Comparison of ENCODE assay signal across 13 cellular contexts in the genomic region with DNA sequence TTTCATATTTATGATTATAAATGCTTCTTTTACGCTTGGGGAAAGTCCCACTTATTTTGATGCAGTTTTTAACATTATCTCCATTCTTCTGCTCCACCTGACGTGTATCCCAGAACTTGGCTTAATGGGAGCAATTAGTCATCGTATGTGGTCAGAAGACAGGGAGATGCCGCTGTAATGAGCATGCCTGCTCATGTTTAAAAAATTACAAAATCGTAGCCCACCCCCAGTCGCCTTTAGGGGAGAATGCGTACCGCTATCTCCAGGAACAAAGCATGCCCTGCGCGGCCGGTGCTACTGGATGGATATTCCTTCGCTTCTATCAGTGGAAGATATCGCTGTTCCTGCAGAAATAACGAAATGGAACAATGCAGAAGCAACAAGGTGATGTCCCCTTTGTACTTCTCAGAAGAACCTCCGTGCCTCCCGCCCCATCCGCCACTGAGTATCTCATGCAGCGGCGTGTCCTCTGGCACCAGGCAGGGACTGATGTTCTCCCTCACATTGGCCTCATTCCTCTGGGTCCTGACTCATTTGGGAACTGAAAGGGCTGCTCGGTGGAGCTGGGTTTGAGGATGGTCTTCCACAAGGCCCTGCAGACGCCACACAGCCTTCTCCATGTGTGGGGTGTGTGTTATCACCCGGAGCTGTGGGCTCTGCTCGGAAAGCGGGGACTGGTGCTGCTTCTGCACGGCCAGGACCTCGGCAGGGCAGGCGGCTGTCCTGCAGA.
DNase-seq lines count a peak whose midpoint lies in the region; ATAC-seq, FAIRE-seq and TF ChIP-seq lines count a peak whose summit lies in the region.
"Had no signal": no experiment of that assay in that cellular context is flagged by ENCODE, and none has a peak within 500 bp of the region (broad histone marks: within the 10 kb centered on the region; RNA-seq: fewer than 3 reads in every experiment).

No MANE protein-coding gene starts in this region.

- H3K27ac Mint-ChIP-seq in HFFc6: peak overlapping the region; percentile 90
- H3K27ac Mint-ChIP-seq in natural killer cell: no peak overlapping the region
- H3K27ac Mint-ChIP-seq in progenitor cell of endocrine pancreas: no peak overlapping the region

- H3K9me3 Mint-ChIP-seq in HFFc6: no peaks in the 10 kb centered on the region
- H3K9me3 Mint-ChIP-seq in natural killer cell: no peaks in the 10 kb centered on the region
- no peaks in the 10 kb centered on the region for H3K9me3 Mint-ChIP-seq in progenitor cell of endocrine pancreas (ENCODE audit: low read depth)

- DNase-seq in AG08396 (ENCODE audit: low spot score): peak; percentile 82
- peak; percentile 91 for DNase-seq in HFFc6
- DNase-seq in astrocyte of the hippocampus (ENCODE audit: low read depth, low spot score): peak; percentile 92
- DNase-seq in kidney: peak; percentile 22
- DNase-seq in natural killer cell: no peak
- DNase-seq in GM19238 (ENCODE audit: insufficient read length, low spot score): no peak
- DNase-seq in OCI-M1 (lab: John Stamatoyannopoulos, UW): no peak
- DNase-seq in progenitor cell of endocrine pancreas (ENCODE audit: low spot score, unreplicated experiment): no peak
- DNase-seq: body of pancreas, erythroblast, NCI-H2171 had no signal

- no peak overlapping the region for H3K9ac ChIP-seq in kidney (ENCODE audit: low read length in 2 of 2)

- no peaks in the 10 kb centered on the region for H3K9me3 ChIP-seq in kidney (ENCODE audit: control insufficient read depth in 1 of 2, low read length in 2 of 2)
- H3K9me3 ChIP-seq: body of pancreas had no signal

- TF ChIP-seq CTCF in HFFc6 (IDR thresholded peaks at IDR 0.05): no peak
- no peak for TF ChIP-seq CTCF in kidney (IDR thresholded peaks at IDR 0.05; ENCODE audit: borderline replicate concordance, extremely low read depth, insufficient read depth)
- no peak for TF ChIP-seq CTCF in natural killer cell (IDR thresholded peaks at IDR 0.05)
- no peak for TF ChIP-seq CTCF in progenitor cell of endocrine pancreas (IDR thresholded peaks at IDR 0.05; ENCODE audit: unreplicated experiment)

- intact Hi-C loops in kidney (cut with DNase I) (no loop called here), natural killer cell (cut with micrococcal nuclease) (no loop called here)

- no peaks in the 10 kb centered on the region for H3K36me3 ChIP-seq in kidney (ENCODE audit: control insufficient read depth in 1 of 2, insufficient read depth in 2 of 2, low read length in 2 of 2)

- H3K4me3 Mint-ChIP-seq in HFFc6 (peak overlapping the region; percentile 84; the same call in 1 of the 2 replicates), natural killer cell (no peak overlapping the region), progenitor cell of endocrine pancreas (ENCODE audit: low read depth) (no peak overlapping the region)

- no peak overlapping the region for H3K27ac ChIP-seq in kidney (ENCODE audit: low read depth in 2 of 2, low read length in 2 of 2)
- H3K27ac ChIP-seq: body of pancreas had no signal

- H3K4me1 ChIP-seq in kidney (ENCODE audit: control insufficient read depth in 1 of 2, insufficient read depth in 1 of 2, low read depth in 1 of 2, low read length in 2 of 2): no peaks in the 10 kb centered on the region
- H3K4me1 ChIP-seq: body of pancreas had no signal

- no peak for FAIRE-seq in kidney (lab: Jason Lieb, UNC)
- FAIRE-seq: H1, islet of Langerhans had no signal

- peaks cover 60% of the 10 kb centered on the region for H3K4me1 Mint-ChIP-seq in HFFc6 (ENCODE audit: low read depth)
- peaks cover 0 to 9% of the 10 kb centered on the region in 2 donors for H3K4me1 Mint-ChIP-seq in natural killer cell
- H3K4me1 Mint-ChIP-seq in progenitor cell of endocrine pancreas (ENCODE audit: low read depth): no peaks in the 10 kb centered on the region

- H3K27me3 Mint-ChIP-seq in HFFc6 (ENCODE audit: insufficient read depth) (no peaks in the 10 kb centered on the region), natural killer cell (ENCODE audit: low read depth in 2 of 2) (no peaks in the 10 kb centered on the region), progenitor cell of endocrine pancreas (peaks cover 5% of the 10 kb centered on the region)

- no peak for ATAC-seq in natural killer cell
- ATAC-seq: body of pancreas had no signal

- no peak overlapping the region for H3K4me3 ChIP-seq in kidney (ENCODE audit: low read length in 2 of 2)
- H3K4me3 ChIP-seq: body of pancreas had no signal

- H3K36me3 Mint-ChIP-seq in HFFc6 (ENCODE audit: low read depth) (peaks cover 9% of the 10 kb centered on the region; the same call in 1 of the 2 replicates), natural killer cell (no peaks in the 10 kb centered on the region), progenitor cell of endocrine pancreas (ENCODE audit: insufficient read depth) (no peaks in the 10 kb centered on the region)

Comparison
In these comparisons a context has a peak if more than half of its experiments do, and no peak if none do; other contexts are left out.
1. DNase-seq: peak in AG08396 (single experiment), HFFc6 (single experiment), astrocyte of the hippocampus (single experiment) and kidney (single experiment); none in natural killer cell (single experiment), GM19238 (single experiment), OCI-M1 (single experiment) and progenitor cell of endocrine pancreas (single experiment).